Comparison of ENCODE assay signal across 17 cellular contexts in the genomic region with DNA sequence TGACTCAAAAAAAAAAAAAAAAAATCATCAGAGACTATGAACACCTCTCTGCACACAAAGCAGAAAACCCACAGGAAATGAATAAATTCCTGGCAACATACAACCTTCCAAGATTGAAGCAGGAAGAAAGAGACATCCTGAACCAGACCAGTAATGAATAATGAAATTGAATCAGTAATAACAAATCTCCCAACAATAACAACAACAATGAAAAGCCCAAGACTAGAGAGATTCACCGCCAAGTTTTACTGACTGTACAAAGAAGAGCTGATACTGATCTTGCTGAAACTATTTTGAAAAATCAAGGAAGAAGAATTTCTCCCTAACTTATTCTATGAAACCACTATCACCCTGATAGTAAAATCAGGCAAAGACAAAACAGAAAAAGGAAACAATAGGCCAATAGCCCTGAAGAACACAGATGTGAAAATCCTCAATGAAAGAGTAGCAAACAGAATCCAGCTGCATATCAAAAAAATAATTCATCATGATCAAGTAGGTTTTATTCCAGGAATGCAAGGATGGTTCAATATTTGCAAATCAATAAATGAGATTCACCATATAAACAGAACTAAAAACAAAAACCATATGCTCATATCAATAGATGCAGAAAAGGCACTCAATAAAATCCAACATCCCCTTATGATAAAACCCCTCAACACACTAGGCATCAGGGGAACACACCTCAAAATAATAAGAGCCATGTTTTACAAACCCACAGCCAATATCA. TPM values are rescaled to one million over a fixed set of nuclear protein-coding genes. Genes with fewer than 3 reads are reported as not detected.
A peak's percentile ranks its signal among the peaks of the same experiment; 100 is the strongest.
DNase-seq lines count a peak whose midpoint lies in the region; ATAC-seq, FAIRE-seq and TF ChIP-seq lines count a peak whose summit lies in the region.
"Had no signal": no experiment of that assay in that cellular context is flagged by ENCODE, and none has a peak within 500 bp of the region (broad histone marks: within the 10 kb centered on the region; RNA-seq: fewer than 3 reads in every experiment).

No MANE protein-coding gene starts in this region.

- H3K9me3 ChIP-seq in GM12878 (replicated peaks; ENCODE audit: control insufficient read depth, insufficient read depth, low read length): peaks cover 14% of the 10 kb centered on the region

- intact Hi-C loops in GM12878 (cut with micrococcal nuclease; ENCODE audit: unreplicated experiment): no loop called here

- SMC1A ChIA-PET in GM12878 (lab: Charles Lee; ENCODE audit: uncharacterized antibody, unreplicated experiment): interaction anchor here (0.5 to 1.3 kb wide), 3 partner anchors 22 to 32 kb away, joined by 3 read pairs; no protein-coding TSS in a partner anchor

- no peaks in the 10 kb centered on the region for H3K4me1 ChIP-seq in GM12878 (ENCODE audit: control insufficient read depth, insufficient read depth, low read length)
- H3K4me1 ChIP-seq: BLaER1 treated with 17β-estradiol and CSF1 and Interleukin-3, amounts not matched to agents 10 nM and 100 nM had no signal

- RAD21 ChIA-PET in GM12878 (lab: Charles Lee; ENCODE audit: unreplicated experiment): no interaction called here

- TF ChIP-seq POLR2A in GM12878 (IDR thresholded peaks at IDR 0.05; ENCODE audit: low read depth, low read length): no peak

- BruUV-seq in GM12878 (replicated peaks; lab: Mats Ljungman, UMichigan): no TSS peak

- no peaks in the 10 kb centered on the region for H3K79me2 ChIP-seq in GM12878 (ENCODE audit: control insufficient read depth, insufficient read depth, low read length)

- FAIRE-seq in GM12878 (lab: Jason Lieb, UNC): no peak
- FAIRE-seq: RCC 7860 had no signal

- ATAC-seq in GM12878 (no peak), GM18502 (IDR thresholded peaks at IDR 0.05; ENCODE audit: poor library complexity, unreplicated experiment) (no peak)
- ATAC-seq: CD8-positive, alpha-beta T cell; Right ventricle myocardium inferior had no signal

- TF ChIP-seq RAD21 in GM12878 (IDR thresholded peaks at IDR 0.05; ENCODE audit: insufficient read depth, low read depth, low read length): no peak

- DNase-seq in ELR (ENCODE audit: low read depth) (peak; percentile 35), HT1080 (ENCODE audit: low read depth) (peak; percentile 32), GM12878 (ENCODE audit: low read depth, low spot score) (no peak), fibroblast of mammary gland (ENCODE audit: low read depth) (peak; percentile 4)
- DNase-seq in central memory CD4-positive, alpha-beta T cell: no peak
- DNase-seq in activated naive CD4-positive, alpha-beta T cell treated with anti-CD3 and anti-CD28 coated beads, Interleukin-2, amount 50 U/mL, for 16 hours: no peak
- DNase-seq: CD8-positive, alpha-beta T cell; GDM1; NCI-H1105 treated with DMSO at 0.1 percent for 48 hours; NCI-H1694; NCI-H2081 treated with DMSO at 0.1 percent for 48 hours; NCI-H446; NK-92 treated with Interleukin-12 subunit alpha and Interleukin-12 subunit beta, amount 100 ng/mL, for 24 hours had no signal

- TF ChIP-seq EP300 in GM12878 (IDR thresholded peaks at IDR 0.05; ENCODE audit: borderline replicate concordance in 1 of 2, control insufficient read depth in 1 of 2, low read depth in 2 of 2, low read length in 2 of 2): no peak

- no peaks in the 10 kb centered on the region for H3K27me3 ChIP-seq in GM12878 (replicated peaks in 1 of 2; ENCODE audit: control insufficient read depth in 2 of 2, insufficient read depth in 2 of 2, low read length in 1 of 2)
- H3K27me3 ChIP-seq: BLaER1 treated with 17β-estradiol and CSF1 and Interleukin-3, amounts not matched to agents 10 nM and 100 nM had no signal

- no peak overlapping the region for H3K4me3 ChIP-seq in GM12878
- no peak overlapping the region for H3K4me3 ChIP-seq in fibroblast of mammary gland (ENCODE audit: control insufficient read depth, low read depth, low read length)
- H3K4me3 ChIP-seq: BLaER1 treated with 17β-estradiol and CSF1 and Interleukin-3, amounts not matched to agents 10 nM and 100 nM had no signal

- WGBS in GM12878 (ENCODE audit: insufficient coverage, insufficient replicate concordance, low lambda C conversion rate, missing lambda C conversion rate): 100% methylated on average over 1 of the region's 1 CpG

- TF ChIP-seq CTCF in GM12878 (IDR thresholded peaks at IDR 0.05 in 2 of 3, conservative IDR thresholded peaks at IDR 0.05 in 1 of 3; ENCODE audit: control insufficient read depth in 2 of 3, extremely low read depth in 1 of 3, insufficient read depth in 1 of 3, low read depth in 3 of 3, low read length in 3 of 3): no peak
- TF ChIP-seq CTCF in fibroblast of mammary gland (conservative IDR thresholded peaks at IDR 0.05; ENCODE audit: control insufficient read depth, insufficient read depth, low read depth, low read length): no peak

- in situ Hi-C loops in GM12878 (cut with MboI): no loop called here

- CTCF ChIA-PET in GM12878 (lab: Yijun Ruan, JAX): no interaction called here

- H3K36me3 ChIP-seq in GM12878 (ENCODE audit: control insufficient read depth in 2 of 2, insufficient read depth in 2 of 2, low read length in 1 of 2): no peaks in the 10 kb centered on the region; a peak in 1 of 4 replicates

- H3K27ac ChIP-seq in GM12878 (ENCODE audit: control insufficient read depth, insufficient read depth): no peak overlapping the region
- H3K27ac ChIP-seq: BLaER1 treated with 17β-estradiol and CSF1 and Interleukin-3, amounts not matched to agents 10 nM and 100 nM had no signal

- no peak overlapping the region for H2AFZ ChIP-seq in GM12878 (ENCODE audit: control insufficient read depth, low read depth, low read length)

- POLR2A ChIA-PET in GM12878 (lab: Charles Lee): interaction anchor here (0.6 kb wide), 1 partner anchor 67 kb away, joined by 4 read pairs; no protein-coding TSS in a partner anchor

- H3K4me2 ChIP-seq in GM12878 (ENCODE audit: control insufficient read depth, insufficient read depth): no peak overlapping the region
- H3K4me2 ChIP-seq: BLaER1 treated with 17β-estradiol and CSF1 and Interleukin-3, amounts not matched to agents 10 nM and 100 nM had no signal

- no peaks in the 10 kb centered on the region for H4K20me1 ChIP-seq in GM12878 (ENCODE audit: control insufficient read depth, insufficient read depth)
- H4K20me1 ChIP-seq: BLaER1 treated with 17β-estradiol and CSF1 and Interleukin-3, amounts not matched to agents 10 nM and 100 nM had no signal

- H3K9ac ChIP-seq in GM12878 (ENCODE audit: control insufficient read depth, insufficient read depth, low read length): no peak overlapping the region
- H3K9ac ChIP-seq: BLaER1 treated with 17β-estradiol and CSF1 and Interleukin-3, amounts not matched to agents 10 nM and 100 nM had no signal

TF ChIP-seq in GM12878, 131 proteins besides CTCF, POLR2A, EP300 and RAD21:
- TF ChIP-seq, protein P1, sequence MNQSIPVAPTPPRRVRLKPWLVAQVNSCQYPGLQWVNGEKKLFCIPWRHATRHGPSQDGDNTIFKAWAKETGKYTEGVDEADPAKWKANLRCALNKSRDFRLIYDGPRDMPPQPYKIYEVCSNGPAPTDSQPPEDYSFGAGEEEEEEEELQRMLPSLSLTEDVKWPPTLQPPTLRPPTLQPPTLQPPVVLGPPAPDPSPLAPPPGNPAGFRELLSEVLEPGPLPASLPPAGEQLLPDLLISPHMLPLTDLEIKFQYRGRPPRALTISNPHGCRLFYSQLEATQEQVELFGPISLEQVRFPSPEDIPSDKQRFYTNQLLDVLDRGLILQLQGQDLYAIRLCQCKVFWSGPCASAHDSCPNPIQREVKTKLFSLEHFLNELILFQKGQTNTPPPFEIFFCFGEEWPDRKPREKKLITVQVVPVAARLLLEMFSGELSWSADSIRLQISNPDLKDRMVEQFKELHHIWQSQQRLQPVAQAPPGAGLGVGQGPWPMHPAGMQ (IDR thresholded peaks at IDR 0.05; ENCODE audit: borderline replicate concordance): no peak
- TF ChIP-seq CBX5 (IDR thresholded peaks at IDR 0.05; ENCODE audit: low read depth) (peak; percentile 60; the same call in 1 of the 2 replicates), SUZ12 (IDR thresholded peaks at IDR 0.05; ENCODE audit: unreplicated experiment) (no peak), MTA2 (IDR thresholded peaks at IDR 0.05; ENCODE audit: low read depth) (no peak)
- TF ChIP-seq, protein P2, sequence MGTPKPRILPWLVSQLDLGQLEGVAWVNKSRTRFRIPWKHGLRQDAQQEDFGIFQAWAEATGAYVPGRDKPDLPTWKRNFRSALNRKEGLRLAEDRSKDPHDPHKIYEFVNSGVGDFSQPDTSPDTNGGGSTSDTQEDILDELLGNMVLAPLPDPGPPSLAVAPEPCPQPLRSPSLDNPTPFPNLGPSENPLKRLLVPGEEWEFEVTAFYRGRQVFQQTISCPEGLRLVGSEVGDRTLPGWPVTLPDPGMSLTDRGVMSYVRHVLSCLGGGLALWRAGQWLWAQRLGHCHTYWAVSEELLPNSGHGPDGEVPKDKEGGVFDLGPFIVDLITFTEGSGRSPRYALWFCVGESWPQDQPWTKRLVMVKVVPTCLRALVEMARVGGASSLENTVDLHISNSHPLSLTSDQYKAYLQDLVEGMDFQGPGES (IDR thresholded peaks at IDR 0.05): no peak

RNA-seq across cellular contexts. Expression of a gene that starts 31.0 kb away (rescaled TPM):
- 31.0 and 57.3 TPM in 2 replicates for total RNA-seq in HT1080 (2014; rRNA removed; shearing (Covaris generic))
- polyA plus RNA-seq in HT1080 (2015; cell fraction: cytosol; rRNA removed): 21.4 and 23.7 TPM in 2 replicates
- polyA plus RNA-seq in HT1080 (2015; cell fraction: nucleus; rRNA removed): 67.5 and 88.2 TPM in 2 replicates
- total RNA-seq in GM12878 (2013; cell fraction: nucleolus; rRNA removed): 39.9 and 41.7 TPM in 2 replicates
- total RNA-seq in GM12878 (2014; rRNA removed) (49.1 and 49.2 TPM in 2 replicates), GM12878 (2014; rRNA removed; fragmentation: Illumina TruSeq; extraction: Trizol) (40.1 and 46.4 TPM in 2 replicates), GM12878 (2021) (34.7 and 34.8 TPM in 2 replicates)
- 14.0 TPM for polyA plus RNA-seq in GM12878 (2011; ENCODE audit: low read depth)
- polyA plus RNA-seq in GM12878 (2011; rRNA removed) (54.9 and 90.6 TPM in 2 replicates), GM12878 (2014; fragmentation: Illumina TruSeq; extraction: Trizol) (48.4 and 65.1 TPM in 2 replicates), GM12878 (2014; fragmentation: Nextera tagmentation; extraction: Ambion mirVana) (10 to 100 TPM; 16.6 to 17.5 TPM), GM12878 (2014; rRNA removed) (55.3 and 61.1 TPM in 2 replicates), GM12878 (2016; fragmentation: Nextera tagmentation; extraction: Ambion mirVana) (10 to 100 TPM; 44.4 to 45.3 TPM)
- 17.9 and 20.1 TPM in 2 replicates for polyA plus RNA-seq in GM12878 (2011; cell fraction: cytosol; rRNA removed)
- polyA plus RNA-seq in GM12878 (2011; cell fraction: nucleus; rRNA removed): 89.1 and 97.9 TPM in 2 replicates
- 15.3 and 18.8 TPM in 2 replicates for polyA plus RNA-seq in GM12878 (2012)
- 24.1 and 40.5 TPM in 2 replicates for polyA minus RNA-seq in GM12878 (2011; rRNA and poly(A)+ RNA removed)
- polyA minus RNA-seq in GM12878 (2011; cell fraction: cytosol; rRNA and poly(A)+ RNA removed): 8.2 and 10.5 TPM in 2 replicates
- 26.2 and 32.5 TPM in 2 replicates for polyA minus RNA-seq in GM12878 (2011; cell fraction: nucleus; rRNA and poly(A)+ RNA removed)

Comparison
In these comparisons a context has a peak if more than half of its experiments do, and no peak if none do; other contexts are left out.
1. DNase-seq: peak in ELR (single experiment), HT1080 (single experiment) and fibroblast of mammary gland (single experiment); none in GM12878 (single experiment), central memory CD4-positive, alpha-beta T cell (single experiment) and activated naive CD4-positive, alpha-beta T cell treated with anti-CD3 and anti-CD28 coated beads, Interleukin-2, amount 50 U/mL, for 16 hours (single experiment).